In genomic region chr11:74306440-74307175, GRCh38 we compare ENCODE assay signal across 27 cellular contexts. TPM values are rescaled to one million over a fixed set of nuclear protein-coding genes. Genes with fewer than 3 reads are reported as not detected.
A peak's percentile ranks its signal among the peaks of the same experiment; 100 is the strongest.
DNase-seq lines count a peak whose midpoint lies in the region; ATAC-seq and TF ChIP-seq lines count a peak whose summit lies in the region.
"Had no signal": no experiment of that assay in that cellular context is flagged by ENCODE, and none has a peak within 500 bp of the region (broad histone marks: within the 10 kb centered on the region; RNA-seq: fewer than 3 reads in every experiment).

No MANE protein-coding gene starts in this region.

- POLR2A ChIA-PET in WTC11 (lab: Charles Lee) = no interaction called here

- CTCF ChIA-PET in WTC11 (lab: Charles Lee) = no interaction called here

- H3K9me3 Mint-ChIP-seq in WTC11 = no peaks in the 10 kb centered on the region
- H3K9me3 Mint-ChIP-seq: activated T-cell treated with anti-CD3 and anti-CD28 coated beads, Interleukin-2, amount 50 U/mL, for 4 hours; nephron; T-cell had no signal

- peaks cover under 1% of the 10 kb centered on the region for H3K4me1 Mint-ChIP-seq in WTC11

- H3K27me3 Mint-ChIP-seq in WTC11 (ENCODE audit: low read depth) = peaks cover 51% of the 10 kb centered on the region

- ATAC-seq in WTC11 (no peak), HG03469 (IDR thresholded peaks at IDR 0.05; ENCODE audit: unreplicated experiment) (no peak), HG03378 (IDR thresholded peaks at IDR 0.05; ENCODE audit: unreplicated experiment) (no peak)
- ATAC-seq: activated T-cell treated with anti-CD3 and anti-CD28 coated beads, Interleukin-2, amount 50 U/mL, for 4 hours; left ventricle myocardium superior; right cardiac atrium; stimulated activated naive B cell treated with anti-CD40 and anti-IgM and Interleukin-4, amounts not matched to agents 10 μg/mL and 1 μg/mL and 100 μg/mL, for 72 hours; T-cell had no signal

- H3K36me3 Mint-ChIP-seq in WTC11 = no peaks in the 10 kb centered on the region
- H3K36me3 Mint-ChIP-seq: T-cell had no signal

- TF ChIP-seq CTCF in fibroblast of mammary gland (conservative IDR thresholded peaks at IDR 0.05; ENCODE audit: control insufficient read depth, insufficient read depth, low read depth, low read length) (no peak), WTC11 (IDR thresholded peaks at IDR 0.05) (no peak)

- DNase-seq in DMS79 (lab: John Stamatoyannopoulos, UW) (peak; percentile 32), MV-4-11 (lab: John Stamatoyannopoulos, UW) (peak; percentile 81), SKM-1 (lab: John Stamatoyannopoulos, UW; ENCODE audit: unreplicated experiment) (peak; percentile 14), fibroblast of mammary gland (ENCODE audit: low read depth) (peak; percentile 69), WTC11 (ENCODE audit: low spot score) (no peak)
- DNase-seq in central memory CD4-positive, alpha-beta T cell = no peak
- DNase-seq: activated CD4-positive, alpha-beta T cell treated with anti-CD3 and anti-CD28 coated beads for 4 hours; activated naive CD4-positive, alpha-beta T cell; activated T-cell treated with anti-CD3 and anti-CD28 coated beads, Interleukin-2, amount 50 U/mL, for 4 hours; effector memory CD4-positive, alpha-beta T cell; KG1; left ventricle myocardium superior; MM.1S; NCI-H524 treated with DMSO at 0.1 percent for 48 hours; stimulated activated CD4-positive, alpha-beta T cell treated with anti-CD3 and anti-CD28 coated beads, Interleukin-12 subunit alpha, Interleukin-12 subunit beta, amount 100 ng/mL, for 4 hours; stimulated activated CD4-positive, alpha-beta T cell treated with anti-CD3 and anti-CD28 coated beads, Interleukin-4, amount 100 ng/mL, for 24 hours; stimulated activated naive B cell treated with anti-CD40 and anti-IgM and Interleukin-4, amounts not matched to agents 10 μg/mL and 1 μg/mL and 100 μg/mL, for 72 hours; T-cell had no signal

- no peak overlapping the region for H3K4me3 ChIP-seq in fibroblast of mammary gland (ENCODE audit: control insufficient read depth, low read depth, low read length)
- H3K4me3 ChIP-seq: adrenal gland, esophagus muscularis mucosa, suprapubic skin had no signal

- no peak overlapping the region for H3K4me3 Mint-ChIP-seq in WTC11
- H3K4me3 Mint-ChIP-seq: activated T-cell treated with anti-CD3 and anti-CD28 coated beads, Interleukin-2, amount 50 U/mL, for 4 hours; B cell; nephron; stimulated activated naive B cell treated with anti-CD40 and anti-IgM and Interleukin-4, amounts not matched to agents 10 μg/mL and 1 μg/mL and 100 μg/mL, for 72 hours; T-cell had no signal

- H3K27ac Mint-ChIP-seq in WTC11 = no peak overlapping the region
- H3K27ac Mint-ChIP-seq: B cell; stimulated activated naive B cell treated with anti-CD40 and anti-IgM and Interleukin-4, amounts not matched to agents 10 μg/mL and 1 μg/mL and 100 μg/mL, for 72 hours; T-cell had no signal

TF ChIP-seq in WTC11, 78 proteins besides CTCF, POLR2A, EP300 and RAD21 (continues in another document):
- TF ChIP-seq HMGXB4 (CRISPR knock-in tag; IDR thresholded peaks at IDR 0.05) = no peak
- no peak for TF ChIP-seq SMAD3 (CRISPR knock-in tag; IDR thresholded peaks at IDR 0.05; ENCODE audit: borderline replicate concordance)
- TF ChIP-seq ATF1 (CRISPR knock-in tag; IDR thresholded peaks at IDR 0.05) = no peak
- TF ChIP-seq MXD4 (CRISPR knock-in tag; IDR thresholded peaks at IDR 0.05; ENCODE audit: borderline replicate concordance) = no peak
- TF ChIP-seq IRF1 (CRISPR knock-in tag; IDR thresholded peaks at IDR 0.05) = no peak
- TF ChIP-seq NR1H2 (CRISPR knock-in tag; IDR thresholded peaks at IDR 0.05) = no peak
- no peak for TF ChIP-seq AR (CRISPR knock-in tag; IDR thresholded peaks at IDR 0.05)
- TF ChIP-seq CDX4 (CRISPR knock-in tag; IDR thresholded peaks at IDR 0.05; ENCODE audit: borderline replicate concordance) = no peak
- TF ChIP-seq ZNF281 (CRISPR knock-in tag; IDR thresholded peaks at IDR 0.05) = no peak
- TF ChIP-seq ZNF512 (CRISPR knock-in tag; IDR thresholded peaks at IDR 0.05; ENCODE audit: borderline replicate concordance) = no peak
- no peak for TF ChIP-seq SOX15 (CRISPR knock-in tag; IDR thresholded peaks at IDR 0.05)

RNA-seq across cellular contexts. Expression of gene P4HA3, which starts 4.8 kb away (rescaled TPM):
- total RNA-seq in WTC11 (2021) = 0.13 to 0.14 TPM in 2 of 3 replicates, not detected in the other
- total RNA-seq: activated CD8-positive, alpha-beta memory T cell treated with anti-CD3 and anti-CD28 coated beads for 36 hours; activated T-cell treated with anti-CD3 and anti-CD28 coated beads, Interleukin-2, amount 50 U/mL, for 4 hours; B cell; T-cell had no signal

Comparison
In these comparisons a context has a peak if more than half of its experiments do, and no peak if none do; other contexts are left out.
1. DNase-seq: peak in DMS79 (single experiment), MV-4-11 (single experiment), SKM-1 (single experiment) and fibroblast of mammary gland (single experiment); none in WTC11 (single experiment) and central memory CD4-positive, alpha-beta T cell (single experiment).